In the genomic region with DNA sequence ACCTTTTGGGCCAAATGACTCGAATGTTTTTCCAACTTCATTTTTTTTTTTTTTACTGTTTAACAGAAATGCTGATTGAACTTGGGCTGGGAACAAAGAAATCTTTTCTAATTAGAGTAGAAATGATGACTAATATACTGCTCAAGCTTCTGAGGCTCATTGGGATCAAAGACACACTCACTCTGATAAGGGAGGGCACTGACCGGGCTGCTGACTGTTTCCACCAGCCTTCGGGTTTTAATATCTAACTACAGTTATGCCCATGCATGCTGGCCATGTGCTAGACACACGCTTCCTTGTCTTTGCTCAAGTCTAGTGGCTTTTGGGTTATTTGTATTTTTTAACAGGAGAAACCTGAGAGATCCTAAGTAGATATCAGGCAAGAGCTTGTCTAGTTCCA, we compare ENCODE assay signal across 1 cellular context.
TF ChIP-seq lines count a peak whose summit lies in the region.

No MANE protein-coding gene starts in this region.

TF ChIP-seq in SK-N-SH, 30 proteins besides CTCF, POLR2A, EP300 and RAD21:
- TF ChIP-seq EZH2phosphoT487 (IDR thresholded peaks at IDR 0.05; ENCODE audit: borderline replicate concordance, low read depth) (no peak), FOSL2 (IDR thresholded peaks at IDR 0.05; ENCODE audit: borderline replicate concordance, low read depth) (peak; percentile 51; the same call in 1 of the 2 replicates), GABPA (IDR thresholded peaks at IDR 0.05; ENCODE audit: low read depth) (no peak), CHD2 (IDR thresholded peaks at IDR 0.05; ENCODE audit: low read length, partially characterized antibody) (no peak), ELF1 (IDR thresholded peaks at IDR 0.05) (no peak), SMC3 (IDR thresholded peaks at IDR 0.05; ENCODE audit: low read depth, low read length) (no peak), SIN3A (IDR thresholded peaks at IDR 0.05; ENCODE audit: borderline replicate concordance, low read depth, low read length) (no peak), MEF2A (IDR thresholded peaks at IDR 0.05; ENCODE audit: borderline replicate concordance, low read depth) (no peak), RXRA (IDR thresholded peaks at IDR 0.05; ENCODE audit: borderline replicate concordance, low read depth) (0 out of 2 replicates have a peak, but pooled peaks have one; percentile 36), GATA2 (CRISPR knock-in tag; IDR thresholded peaks at IDR 0.05) (no peak), POLR2AphosphoS5 (IDR thresholded peaks at IDR 0.05; ENCODE audit: low read depth, low read length) (no peak), MAX (IDR thresholded peaks at IDR 0.05; ENCODE audit: low read depth) (peak; percentile 92), NFIC (IDR thresholded peaks at IDR 0.05; ENCODE audit: borderline replicate concordance) (0 out of 2 replicates have a peak, but pooled peaks have one; percentile 15), NRF1 (IDR thresholded peaks at IDR 0.05; ENCODE audit: low read depth, low read length) (no peak), TCF12 (IDR thresholded peaks at IDR 0.05) (peak; percentile 63; the same call in 1 of the 2 replicates), REST (IDR thresholded peaks at IDR 0.05; ENCODE audit: low read depth, low read length) (no peak)
- TF ChIP-seq, protein P1, sequence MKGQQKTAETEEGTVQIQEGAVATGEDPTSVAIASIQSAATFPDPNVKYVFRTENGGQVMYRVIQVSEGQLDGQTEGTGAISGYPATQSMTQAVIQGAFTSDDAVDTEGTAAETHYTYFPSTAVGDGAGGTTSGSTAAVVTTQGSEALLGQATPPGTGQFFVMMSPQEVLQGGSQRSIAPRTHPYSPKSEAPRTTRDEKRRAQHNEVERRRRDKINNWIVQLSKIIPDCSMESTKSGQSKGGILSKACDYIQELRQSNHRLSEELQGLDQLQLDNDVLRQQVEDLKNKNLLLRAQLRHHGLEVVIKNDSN (IDR thresholded peaks at IDR 0.05; ENCODE audit: borderline replicate concordance, low read depth), result no peak
- TF ChIP-seq, protein P2, sequence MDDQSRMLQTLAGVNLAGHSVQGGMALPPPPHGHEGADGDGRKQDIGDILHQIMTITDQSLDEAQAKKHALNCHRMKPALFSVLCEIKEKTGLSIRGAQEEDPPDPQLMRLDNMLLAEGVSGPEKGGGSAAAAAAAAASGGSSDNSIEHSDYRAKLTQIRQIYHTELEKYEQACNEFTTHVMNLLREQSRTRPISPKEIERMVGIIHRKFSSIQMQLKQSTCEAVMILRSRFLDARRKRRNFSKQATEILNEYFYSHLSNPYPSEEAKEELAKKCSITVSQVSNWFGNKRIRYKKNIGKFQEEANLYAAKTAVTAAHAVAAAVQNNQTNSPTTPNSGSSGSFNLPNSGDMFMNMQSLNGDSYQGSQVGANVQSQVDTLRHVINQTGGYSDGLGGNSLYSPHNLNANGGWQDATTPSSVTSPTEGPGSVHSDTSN (IDR thresholded peaks at IDR 0.05), result 0 out of 2 replicates have a peak, but pooled peaks have one; percentile 25
- TF ChIP-seq, protein P3, sequence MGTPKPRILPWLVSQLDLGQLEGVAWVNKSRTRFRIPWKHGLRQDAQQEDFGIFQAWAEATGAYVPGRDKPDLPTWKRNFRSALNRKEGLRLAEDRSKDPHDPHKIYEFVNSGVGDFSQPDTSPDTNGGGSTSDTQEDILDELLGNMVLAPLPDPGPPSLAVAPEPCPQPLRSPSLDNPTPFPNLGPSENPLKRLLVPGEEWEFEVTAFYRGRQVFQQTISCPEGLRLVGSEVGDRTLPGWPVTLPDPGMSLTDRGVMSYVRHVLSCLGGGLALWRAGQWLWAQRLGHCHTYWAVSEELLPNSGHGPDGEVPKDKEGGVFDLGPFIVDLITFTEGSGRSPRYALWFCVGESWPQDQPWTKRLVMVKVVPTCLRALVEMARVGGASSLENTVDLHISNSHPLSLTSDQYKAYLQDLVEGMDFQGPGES (IDR thresholded peaks at IDR 0.05; ENCODE audit: low read depth, low read length), result no peak
TF ChIP-seq in SK-N-SH: peak in this region for 6.
